In genomic region chr15:67839929-67840746, GRCh38 we compare ENCODE assay signal across 1 cellular context.
TF ChIP-seq lines count a peak whose summit lies in the region.

RNU6-1 (minus strand) TSS chr15:67840045.

TF ChIP-seq in HEK293, 187 proteins besides CTCF, POLR2A, EP300 and RAD21 (continued from another document):
- TF ChIP-seq ZNF777 (tag by site-specific recombination; IDR thresholded peaks at IDR 0.05; ENCODE audit: borderline replicate concordance) (no peak), ZNF707 (tag by site-specific recombination; IDR thresholded peaks at IDR 0.05) (no peak), OSR2 (tag by site-specific recombination; IDR thresholded peaks at IDR 0.05) (no peak), ZNF670 (tag by site-specific recombination; IDR thresholded peaks at IDR 0.05; ENCODE audit: low read depth) (no peak), ZBTB48 (tag by site-specific recombination; IDR thresholded peaks at IDR 0.05) (peak; percentile 99), FEZF1 (tag by site-specific recombination; IDR thresholded peaks at IDR 0.05) (peak; percentile 69), ZNF324 (tag by site-specific recombination; IDR thresholded peaks at IDR 0.05) (peak; percentile 53; the same call in 1 of the 2 replicates), ZNF23 (tag by site-specific recombination; IDR thresholded peaks at IDR 0.05; ENCODE audit: borderline replicate concordance) (no peak), ZNF138 (tag by site-specific recombination; IDR thresholded peaks at IDR 0.05; ENCODE audit: borderline replicate concordance) (no peak), REST (tag by site-specific recombination; IDR thresholded peaks at IDR 0.05) (no peak; the same call in 1 of the 2 replicates), ZSCAN23 (tag by site-specific recombination; IDR thresholded peaks at IDR 0.05) (0 out of 2 replicates have a peak, but pooled peaks have one; percentile 41), ZNF214 (tag by site-specific recombination; IDR thresholded peaks at IDR 0.05; ENCODE audit: borderline replicate concordance) (no peak), ZBTB17 (tag by site-specific recombination; IDR thresholded peaks at IDR 0.05) (peak; percentile 95), ZNF701 (tag by site-specific recombination; IDR thresholded peaks at IDR 0.05) (no peak), ZNF2 (tag by site-specific recombination; IDR thresholded peaks at IDR 0.05) (peak; percentile 85; the same call in 1 of the 2 replicates), ZNF624 (tag by site-specific recombination; IDR thresholded peaks at IDR 0.05) (no peak), ZNF112 (tag by site-specific recombination; IDR thresholded peaks at IDR 0.05) (no peak), TRIM28 (IDR thresholded peaks at IDR 0.05; ENCODE audit: borderline replicate concordance, low read length) (no peak), BCL11A (tag by site-specific recombination; IDR thresholded peaks at IDR 0.05; ENCODE audit: low read depth) (peak; percentile 30; the same call in 1 of the 2 replicates), ZNF266 (tag by site-specific recombination; IDR thresholded peaks at IDR 0.05; ENCODE audit: low read depth) (no peak)
- TF ChIP-seq, protein P1, sequence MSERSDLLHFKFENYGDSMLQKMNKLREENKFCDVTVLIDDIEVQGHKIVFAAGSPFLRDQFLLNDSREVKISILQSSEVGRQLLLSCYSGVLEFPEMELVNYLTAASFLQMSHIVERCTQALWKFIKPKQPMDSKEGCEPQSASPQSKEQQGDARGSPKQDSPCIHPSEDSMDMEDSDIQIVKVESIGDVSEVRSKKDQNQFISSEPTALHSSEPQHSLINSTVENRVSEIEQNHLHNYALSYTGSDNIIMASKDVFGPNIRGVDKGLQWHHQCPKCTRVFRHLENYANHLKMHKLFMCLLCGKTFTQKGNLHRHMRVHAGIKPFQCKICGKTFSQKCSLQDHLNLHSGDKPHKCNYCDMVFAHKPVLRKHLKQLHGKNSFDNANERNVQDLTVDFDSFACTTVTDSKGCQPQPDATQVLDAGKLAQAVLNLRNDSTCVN (tag by site-specific recombination; optimal IDR thresholded peaks at IDR 0.05): peak; percentile 99
- TF ChIP-seq, protein P2, sequence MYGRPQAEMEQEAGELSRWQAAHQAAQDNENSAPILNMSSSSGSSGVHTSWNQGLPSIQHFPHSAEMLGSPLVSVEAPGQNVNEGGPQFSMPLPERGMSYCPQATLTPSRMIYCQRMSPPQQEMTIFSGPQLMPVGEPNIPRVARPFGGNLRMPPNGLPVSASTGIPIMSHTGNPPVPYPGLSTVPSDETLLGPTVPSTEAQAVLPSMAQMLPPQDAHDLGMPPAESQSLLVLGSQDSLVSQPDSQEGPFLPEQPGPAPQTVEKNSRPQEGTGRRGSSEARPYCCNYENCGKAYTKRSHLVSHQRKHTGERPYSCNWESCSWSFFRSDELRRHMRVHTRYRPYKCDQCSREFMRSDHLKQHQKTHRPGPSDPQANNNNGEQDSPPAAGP (tag by site-specific recombination; IDR thresholded peaks at IDR 0.05): peak; percentile 70; the same call in 1 of the 2 replicates
TF ChIP-seq in HEK293: peak in this region for 73.
